Comparison of ENCODE assay signal across 27 cellular contexts in genomic region chr5:162485666-162486292, GRCh38.
DNase-seq lines count a peak whose midpoint lies in the region; ATAC-seq and TF ChIP-seq lines count a peak whose summit lies in the region.
"Had no signal": no experiment of that assay in that cellular context is flagged by ENCODE, and none has a peak within 500 bp of the region (broad histone marks: within the 10 kb centered on the region; RNA-seq: fewer than 3 reads in every experiment).

No MANE protein-coding gene starts in this region.

- TF ChIP-seq CTCF in coronary artery (IDR thresholded peaks at IDR 0.05) = no peak
- TF ChIP-seq CTCF in neural progenitor cell (IDR thresholded peaks at IDR 0.05) = no peak

- no peak for ATAC-seq in GM18861 (IDR thresholded peaks at IDR 0.05; ENCODE audit: unreplicated experiment)
- no peak for ATAC-seq in stimulated activated naive CD8-positive, alpha-beta T cell treated with anti-CD3 and anti-CD28 coated beads, Interleukin-15, Interleukin-2, amounts not matched to agents 100 U/mL and 50 U/mL, for 24 hours
- ATAC-seq: activated CD8-positive, alpha-beta T cell treated with anti-CD3 and anti-CD28 coated beads for 36 hours; gastrocnemius medialis; HCT116 had no signal

- no peaks in the 10 kb centered on the region for H3K4me1 ChIP-seq in neural progenitor cell
- H3K4me1 ChIP-seq: gastrocnemius medialis, parathyroid adenoma, right atrium auricular region, testis had no signal

- no peaks in the 10 kb centered on the region for H3F3A ChIP-seq in neural progenitor cell (ENCODE audit: low read depth)

- H3K4me3 ChIP-seq in coronary artery = no peak overlapping the region
- no peak overlapping the region for H3K4me3 ChIP-seq in neural progenitor cell
- H3K4me3 ChIP-seq: gastrocnemius medialis, right atrium auricular region, testis had no signal

- H3K27me3 Mint-ChIP-seq in neural progenitor cell (ENCODE audit: insufficient read depth, low read depth) = no peaks in the 10 kb centered on the region
- H3K27me3 Mint-ChIP-seq: activated CD8-positive, alpha-beta T cell treated with anti-CD3 and anti-CD28 coated beads for 36 hours; activated naive CD4-positive, alpha-beta T cell treated with anti-CD3 and anti-CD28 coated beads, Interleukin-2, amount 10 ng/mL, durations not matched to agents 7 days and 5 days; B cell; stimulated activated naive CD8-positive, alpha-beta T cell treated with anti-CD3 and anti-CD28 coated beads, Interleukin-15, Interleukin-2, amounts not matched to agents 100 ng/mL and 50 ng/mL, for 24 hours had no signal

- H3K27ac ChIP-seq in coronary artery (no peak overlapping the region), neural progenitor cell (no peak overlapping the region)
- H3K27ac ChIP-seq: brain microvascular endothelial cell, gastrocnemius medialis, parathyroid adenoma, right atrium auricular region, testis had no signal

- H3K4me3 Mint-ChIP-seq in neural progenitor cell = no peak overlapping the region
- H3K4me3 Mint-ChIP-seq: activated CD8-positive, alpha-beta T cell treated with anti-CD3 and anti-CD28 coated beads for 36 hours; activated naive CD4-positive, alpha-beta T cell treated with anti-CD3 and anti-CD28 coated beads, Interleukin-2, amount 10 ng/mL, durations not matched to agents 7 days and 5 days; activated T-helper 1 cell treated with anti-CD3 and anti-CD28 coated beads, Interleukin-12 subunit alpha, Interleukin-12 subunit beta, Interleukin-2, Interleukin-4 antibody, amounts not matched to agents 30 ng/mL and 10 ng/mL and 1 ng/mL, durations not matched to agents 14 hours and 24 hours and 36 hours; B cell; nephron progenitor cell; stimulated activated naive CD8-positive, alpha-beta T cell treated with anti-CD3 and anti-CD28 coated beads, Interleukin-15, Interleukin-2, amounts not matched to agents 100 ng/mL and 50 ng/mL, for 24 hours had no signal

- H3K4me1 Mint-ChIP-seq in neural progenitor cell = peaks cover 4% of the 10 kb centered on the region
- H3K4me1 Mint-ChIP-seq: activated naive CD4-positive, alpha-beta T cell treated with anti-CD3 and anti-CD28 coated beads, Interleukin-2, amount 10 ng/mL, durations not matched to agents 7 days and 5 days; B cell; nephron progenitor cell had no signal

- no peaks in the 10 kb centered on the region for H3K79me2 ChIP-seq in neural progenitor cell (ENCODE audit: low read depth)
- H3K79me2 ChIP-seq: parathyroid adenoma had no signal

- H2AFZ ChIP-seq in neural progenitor cell (replicated peaks) = peak overlapping the region; percentile 0
- H2AFZ ChIP-seq: parathyroid adenoma had no signal

- no peaks in the 10 kb centered on the region for H3K9me3 ChIP-seq in neural progenitor cell (ENCODE audit: low read depth)
- H3K9me3 ChIP-seq: gastrocnemius medialis, right atrium auricular region, testis had no signal

- H3K9me3 Mint-ChIP-seq in neural progenitor cell = no peaks in the 10 kb centered on the region
- H3K9me3 Mint-ChIP-seq: activated CD8-positive, alpha-beta T cell treated with anti-CD3 and anti-CD28 coated beads for 36 hours had no signal

- DNase-seq in DMS53 treated with DMSO at 0.1 percent for 48 hours (lab: John Stamatoyannopoulos, UW; ENCODE audit: unreplicated experiment) (peak; percentile 98), NCI-H82 (lab: John Stamatoyannopoulos, UW) (peak; percentile 69), coronary artery (ENCODE audit: low spot score) (peak; percentile 66), neural progenitor cell (ENCODE audit: low spot score) (peak; percentile 55), C1 segment of cervical spinal cord (lab: John Stamatoyannopoulos, UW) (no peak)
- no peak for DNase-seq in stimulated activated naive CD8-positive, alpha-beta T cell treated with anti-CD3 and anti-CD28 coated beads, Interleukin-15, Interleukin-2, amounts not matched to agents 100 U/mL and 50 U/mL, for 24 hours
- DNase-seq: activated CD4-positive, alpha-beta T cell treated with anti-CD3 and anti-CD28 coated beads for 1 hour; activated CD8-positive, alpha-beta memory T cell treated with anti-CD3 and anti-CD28 coated beads, Interleukin-2, amount 50 U/mL, for 48 hours; activated CD8-positive, alpha-beta T cell treated with anti-CD3 and anti-CD28 coated beads for 36 hours; activated naive CD4-positive, alpha-beta T cell treated with anti-CD3 and anti-CD28 coated beads, Interleukin-2, amount 10 ng/mL, durations not matched to agents 7 days and 5 days; amniotic stem cell; brain microvascular endothelial cell; gastrocnemius medialis; Kasumi-1; mammary epithelial cell; NCI-H1417 treated with DMSO at 0.1 percent for 48 hours; NCI-H2081; NCI-H226; nephron progenitor cell; testis had no signal

- no peak overlapping the region for H3K9ac ChIP-seq in neural progenitor cell
- H3K9ac ChIP-seq: parathyroid adenoma had no signal

- no peaks in the 10 kb centered on the region for H4K20me1 ChIP-seq in neural progenitor cell (ENCODE audit: low read depth)

- H3K36me3 Mint-ChIP-seq in neural progenitor cell = no peaks in the 10 kb centered on the region
- H3K36me3 Mint-ChIP-seq: activated naive CD4-positive, alpha-beta T cell treated with anti-CD3 and anti-CD28 coated beads, Interleukin-2, amount 10 ng/mL, durations not matched to agents 7 days and 5 days had no signal

- no peaks in the 10 kb centered on the region for H3K36me3 ChIP-seq in neural progenitor cell
- H3K36me3 ChIP-seq: brain microvascular endothelial cell, gastrocnemius medialis, right atrium auricular region had no signal

- H3K27me3 ChIP-seq in neural progenitor cell = no peaks in the 10 kb centered on the region
- H3K27me3 ChIP-seq: brain microvascular endothelial cell, gastrocnemius medialis, right atrium auricular region, testis had no signal

- no peak overlapping the region for H3K4me2 ChIP-seq in neural progenitor cell

- H3K27ac Mint-ChIP-seq in neural progenitor cell = no peak overlapping the region
- H3K27ac Mint-ChIP-seq: activated CD8-positive, alpha-beta T cell treated with anti-CD3 and anti-CD28 coated beads for 36 hours; activated naive CD4-positive, alpha-beta T cell treated with anti-CD3 and anti-CD28 coated beads, Interleukin-2, amount 10 ng/mL, durations not matched to agents 7 days and 5 days; activated T-helper 1 cell treated with anti-CD3 and anti-CD28 coated beads, Interleukin-12 subunit alpha, Interleukin-12 subunit beta, Interleukin-2, Interleukin-4 antibody, amounts not matched to agents 30 ng/mL and 10 ng/mL and 1 ng/mL, durations not matched to agents 14 hours and 24 hours and 36 hours; B cell; nephron progenitor cell; stimulated activated naive CD8-positive, alpha-beta T cell treated with anti-CD3 and anti-CD28 coated beads, Interleukin-15, Interleukin-2, amounts not matched to agents 100 ng/mL and 50 ng/mL, for 24 hours had no signal

Comparison
In these comparisons a context has a peak if more than half of its experiments do, and no peak if none do; other contexts are left out.
1. DNase-seq: peak in DMS53 treated with DMSO at 0.1 percent for 48 hours (single experiment), NCI-H82 (single experiment), coronary artery (single experiment) and neural progenitor cell (single experiment); none in C1 segment of cervical spinal cord (0 of 14) and stimulated activated naive CD8-positive, alpha-beta T cell treated with anti-CD3 and anti-CD28 coated beads, Interleukin-15, Interleukin-2, amounts not matched to agents 100 U/mL and 50 U/mL, for 24 hours (single experiment).